Comparison of ENCODE assay signal across 18 cellular contexts in genomic region chr17:58913971-58914769, GRCh38.
DNase-seq lines count a peak whose midpoint lies in the region; ATAC-seq, FAIRE-seq and TF ChIP-seq lines count a peak whose summit lies in the region.
"Had no signal": no experiment of that assay in that cellular context is flagged by ENCODE, and none has a peak within 500 bp of the region (broad histone marks: within the 10 kb centered on the region; RNA-seq: fewer than 3 reads in every experiment).

No MANE protein-coding gene starts in this region.

- in situ Hi-C loops in IMR-90 (cut with MboI; ENCODE audit: low sequenced_read_pairs): no loop called here
- in situ Hi-C loops in HepG2 (cut with HindIII; ENCODE audit: extremely low pct_ligation_motif_present, low pct_unique_long_range_greater_than_20kb): no loop called here

- no peak overlapping the region for H3K14ac ChIP-seq in IMR-90 (replicated peaks; ENCODE audit: low read depth, low read length)

- H3K18ac ChIP-seq in IMR-90 (ENCODE audit: low read depth, low read length): no peak overlapping the region

- H3K56ac ChIP-seq in IMR-90 (ENCODE audit: extremely low read depth, insufficient read depth, low read length): no peak overlapping the region

- dilution Hi-C loops in IMR-90 (cut with HindIII; ENCODE audit: low sequenced_read_pairs, unreplicated experiment): no loop called here

- H3K9ac ChIP-seq in IMR-90 (ENCODE audit: low read depth, low read length) (no peak overlapping the region), HepG2 (ENCODE audit: insufficient read depth, low read depth, low read length) (no peak overlapping the region), endodermal cell (ENCODE audit: extremely low read depth, low read length, poor library complexity, severe bottlenecking) (no peak overlapping the region)
- H3K9ac ChIP-seq: KMS-11 had no signal

- TF ChIP-seq EP300 in HepG2 (IDR thresholded peaks at IDR 0.05; ENCODE audit: low read depth in 2 of 2, low read length in 2 of 2) (no peak), HepG2 (CRISPR knock-in tag; IDR thresholded peaks at IDR 0.05; ENCODE audit: borderline replicate concordance) (no peak)

- no peaks in the 10 kb centered on the region for H3K4me1 ChIP-seq in IMR-90 (ENCODE audit: control insufficient read depth, insufficient read depth, low read length)
- H3K4me1 ChIP-seq in HepG2 (ENCODE audit: insufficient read depth, low read length): no peaks in the 10 kb centered on the region
- no peaks in the 10 kb centered on the region for H3K4me1 ChIP-seq in endodermal cell (ENCODE audit: control insufficient read depth, insufficient read depth, low read length)
- H3K4me1 ChIP-seq: body of pancreas had no signal

- no peak overlapping the region for H3K4ac ChIP-seq in IMR-90 (ENCODE audit: low read depth, low read length)

- H2BK120ac ChIP-seq in IMR-90 (ENCODE audit: low read depth, low read length): no peak overlapping the region

- WGBS in IMR-90 (ENCODE audit: extremely low coverage in 2 of 2, insufficient read length in 1 of 2), 2 experiments: no CpG with 5 or more reads among the region's 2 CpGs
- WGBS in HepG2 (ENCODE audit: low lambda C conversion rate): 2% methylated on average over 2 of the region's 2 CpGs
- WGBS in endodermal cell (ENCODE audit: insufficient coverage in 1 of 2, insufficient read length in 1 of 2), 2 experiments: 88% methylated on average over 1 of the region's 2 CpGs

- H3K27ac Mint-ChIP-seq in chondrocyte (ENCODE audit: unreplicated experiment): peak overlapping the region; percentile 50
- no peak overlapping the region for H3K27ac Mint-ChIP-seq in endodermal cell
- no peak overlapping the region for H3K27ac Mint-ChIP-seq in natural killer cell treated with Interleukin-12 subunit alpha and Interleukin-12 subunit beta and Interleukin-15 and Interleukin-18, amount 100 ng/mL, for 72 hours
- H3K27ac Mint-ChIP-seq: activated CD8-positive, alpha-beta memory T cell treated with anti-CD3 and anti-CD28 coated beads, Interleukin-2, amount 10 ng/mL, durations not matched to agents 7 days and 5 days; CD14-positive monocyte; stimulated activated effector memory CD8-positive, alpha-beta T cell treated with anti-CD3 and anti-CD28 coated beads, Interleukin-12 subunit alpha, Interleukin-12 subunit beta, amount 100 ng/mL, for 72 hours had no signal

- H4K5ac ChIP-seq in IMR-90 (ENCODE audit: low read depth, low read length): no peak overlapping the region

- peaks cover 22% of the 10 kb centered on the region for H3K9me3 Mint-ChIP-seq in chondrocyte (ENCODE audit: low read depth)
- H3K9me3 Mint-ChIP-seq in endodermal cell: peaks cover 23% of the 10 kb centered on the region
- H3K9me3 Mint-ChIP-seq in natural killer cell treated with Interleukin-12 subunit alpha and Interleukin-12 subunit beta and Interleukin-15 and Interleukin-18, amount 100 ng/mL, for 72 hours: peaks cover 2% of the 10 kb centered on the region

- no peak overlapping the region for H2BK5ac ChIP-seq in IMR-90 (ENCODE audit: low read depth, low read length, poor library complexity, severe bottlenecking)

- no peaks in the 10 kb centered on the region for H3K79me1 ChIP-seq in IMR-90 (ENCODE audit: low read depth in 1 of 2, low read length in 2 of 2)

- peaks cover 5% of the 10 kb centered on the region for H3K36me3 Mint-ChIP-seq in chondrocyte (ENCODE audit: low read depth)
- peaks cover 2% of the 10 kb centered on the region for H3K36me3 Mint-ChIP-seq in endodermal cell (ENCODE audit: low read depth)
- H3K36me3 Mint-ChIP-seq in natural killer cell treated with Interleukin-12 subunit alpha and Interleukin-12 subunit beta and Interleukin-15 and Interleukin-18, amount 100 ng/mL, for 72 hours: no peaks in the 10 kb centered on the region
- H3K36me3 Mint-ChIP-seq: CD14-positive monocyte; stimulated activated effector memory CD8-positive, alpha-beta T cell treated with anti-CD3 and anti-CD28 coated beads, Interleukin-12 subunit alpha, Interleukin-12 subunit beta, amount 100 ng/mL, for 72 hours had no signal

- H2AK9ac ChIP-seq in IMR-90 (replicated peaks; ENCODE audit: low read depth, low read length, poor library complexity): no peak overlapping the region

- H3K36me3 ChIP-seq in IMR-90 (ENCODE audit: control insufficient read depth, insufficient read depth, low read length) (no peaks in the 10 kb centered on the region), HepG2 (replicated peaks in 1 of 2; ENCODE audit: control insufficient read depth in 1 of 2, insufficient read depth in 2 of 2, low read length in 2 of 2) (no peaks in the 10 kb centered on the region), endodermal cell (ENCODE audit: control insufficient read depth, insufficient read depth, low read length) (no peaks in the 10 kb centered on the region)

- no peaks in the 10 kb centered on the region for H3K27me3 ChIP-seq in IMR-90 (ENCODE audit: control insufficient read depth, insufficient read depth, low read length)
- no peaks in the 10 kb centered on the region for H3K27me3 ChIP-seq in HepG2 (ENCODE audit: control insufficient read depth in 1 of 2, insufficient read depth in 2 of 2, low read length in 2 of 2)
- no peaks in the 10 kb centered on the region for H3K27me3 ChIP-seq in endodermal cell (ENCODE audit: control insufficient read depth, insufficient read depth, low read length, poor library complexity, severe bottlenecking)
- H3K27me3 ChIP-seq: body of pancreas had no signal

- no peak for TF ChIP-seq RAD21 in IMR-90 (IDR thresholded peaks at IDR 0.05; ENCODE audit: low read length)
- TF ChIP-seq RAD21 in HepG2 (CRISPR knock-in tag; IDR thresholded peaks at IDR 0.05): no peak

- H4K20me1 ChIP-seq in IMR-90 (ENCODE audit: insufficient read depth, low read length) (no peaks in the 10 kb centered on the region), HepG2 (ENCODE audit: insufficient read depth, low read length) (no peaks in the 10 kb centered on the region)

- peak; percentile 40; the same call in 1 of the 2 replicates for ATAC-seq in IMR-90 (ENCODE audit: low read depth)
- ATAC-seq in HepG2: no peak
- no peak for ATAC-seq in natural killer cell treated with Interleukin-12 subunit alpha and Interleukin-12 subunit beta and Interleukin-15 and Interleukin-18, amount 100 ng/mL, for 72 hours
- ATAC-seq: activated CD8-positive, alpha-beta memory T cell treated with anti-CD3 and anti-CD28 coated beads, Interleukin-2, amount 10 ng/mL, durations not matched to agents 7 days and 5 days; body of pancreas; stimulated activated effector memory CD8-positive, alpha-beta T cell treated with anti-CD3 and anti-CD28 coated beads, Interleukin-12 subunit alpha, Interleukin-12 subunit beta, amount 100 ng/mL, for 72 hours had no signal

- no peak for TF ChIP-seq CTCF in AG10803 (conservative IDR thresholded peaks at IDR 0.05; ENCODE audit: low read length)
- no peak for TF ChIP-seq CTCF in IMR-90 (conservative IDR thresholded peaks at IDR 0.05; ENCODE audit: low read depth, low read length)
- no peak for TF ChIP-seq CTCF in chondrocyte (IDR thresholded peaks at IDR 0.05)
- TF ChIP-seq CTCF in HepG2 (CRISPR knock-in tag; IDR thresholded peaks at IDR 0.05): no peak
- no peak for TF ChIP-seq CTCF in endodermal cell (conservative IDR thresholded peaks at IDR 0.05)

- intact Hi-C loops in IMR-90 (cut with micrococcal nuclease): no loop called here
- intact Hi-C loops in HepG2 (cut with micrococcal nuclease; ENCODE audit: unreplicated experiment): no loop called here

- H3K23ac ChIP-seq in IMR-90 (ENCODE audit: low read depth, low read length): no peak overlapping the region

- no peak overlapping the region for H4K91ac ChIP-seq in IMR-90 (ENCODE audit: insufficient read depth, low read depth, low read length)

- POLR2A ChIA-PET in IMR-90 (lab: Charles Lee; ENCODE audit: unreplicated experiment): no interaction called here
- POLR2A ChIA-PET in HepG2 (lab: Yijun Ruan, JAX): no interaction called here

- H3K27me3 Mint-ChIP-seq in chondrocyte (ENCODE audit: low read depth) (no peaks in the 10 kb centered on the region), endodermal cell (ENCODE audit: insufficient read depth) (no peaks in the 10 kb centered on the region)
- H3K27me3 Mint-ChIP-seq in natural killer cell treated with Interleukin-12 subunit alpha and Interleukin-12 subunit beta and Interleukin-15 and Interleukin-18, amount 100 ng/mL, for 72 hours: peaks cover 5 to 22% of the 10 kb centered on the region in 2 donors

- no peak overlapping the region for H2AK5ac ChIP-seq in IMR-90 (ENCODE audit: low read depth, low read length)

- H2AFZ ChIP-seq in IMR-90 (replicated peaks; ENCODE audit: low read length, poor library complexity) (no peak overlapping the region), HepG2 (ENCODE audit: low read length) (no peak overlapping the region)

- H3K4me2 ChIP-seq in IMR-90 (ENCODE audit: low read depth, low read length) (no peak overlapping the region), HepG2 (ENCODE audit: low read depth, low read length) (no peak overlapping the region)
- H3K4me2 ChIP-seq: KMS-11 had no signal

- H3K9me3 ChIP-seq in IMR-90 (ENCODE audit: control insufficient read depth, insufficient read depth, low read length): peaks cover 11% of the 10 kb centered on the region
- H3K9me3 ChIP-seq in HepG2 (ENCODE audit: low read length): peaks cover 30% of the 10 kb centered on the region
- peaks cover 29% of the 10 kb centered on the region for H3K9me3 ChIP-seq in endodermal cell (ENCODE audit: control insufficient read depth, low read length)

- BruUV-seq in IMR-90 (replicated peaks; lab: Mats Ljungman, UMichigan) (no TSS peak), HepG2 (replicated peaks; lab: Mats Ljungman, UMichigan) (no TSS peak)

- H2BK20ac ChIP-seq in IMR-90 (ENCODE audit: low read depth, low read length): no peak overlapping the region

- no peak overlapping the region for H3K27ac ChIP-seq in IMR-90 (ENCODE audit: insufficient read depth, low read length)
- H3K27ac ChIP-seq in HepG2 (ENCODE audit: extremely low read length, insufficient read depth, low read length): no peak overlapping the region
- H3K27ac ChIP-seq in endodermal cell (ENCODE audit: low read depth, low read length): no peak overlapping the region
- H3K27ac ChIP-seq: body of pancreas, KMS-11 had no signal

- no peak overlapping the region for H3K4me3 ChIP-seq in AG10803 (ENCODE audit: low read length)
- H3K4me3 ChIP-seq in IMR-90 (ENCODE audit: insufficient read depth, low read depth, low read length): no peak overlapping the region
- H3K4me3 ChIP-seq in HepG2 (replicated peaks in 1 of 3; ENCODE audit: insufficient read depth in 1 of 3, low read depth in 2 of 3, low read length in 3 of 3): no peak overlapping the region
- no peak overlapping the region for H3K4me3 ChIP-seq in endodermal cell (ENCODE audit: low read length)
- H3K4me3 ChIP-seq: body of pancreas had no signal

- H3K79me2 ChIP-seq in HepG2 (ENCODE audit: insufficient read depth, low read length): no peaks in the 10 kb centered on the region

- peaks cover 18% of the 10 kb centered on the region for H3K4me1 Mint-ChIP-seq in chondrocyte (ENCODE audit: low read depth)
- H3K4me1 Mint-ChIP-seq in endodermal cell: peaks cover 7% of the 10 kb centered on the region
- no peaks in the 10 kb centered on the region for H3K4me1 Mint-ChIP-seq in natural killer cell treated with Interleukin-12 subunit alpha and Interleukin-12 subunit beta and Interleukin-15 and Interleukin-18, amount 100 ng/mL, for 72 hours (ENCODE audit: low read depth in 2 of 2)
- H3K4me1 Mint-ChIP-seq: activated CD8-positive, alpha-beta memory T cell treated with anti-CD3 and anti-CD28 coated beads, Interleukin-2, amount 10 ng/mL, durations not matched to agents 7 days and 5 days; stimulated activated effector memory CD8-positive, alpha-beta T cell treated with anti-CD3 and anti-CD28 coated beads, Interleukin-12 subunit alpha, Interleukin-12 subunit beta, amount 100 ng/mL, for 72 hours had no signal

- no peak for FAIRE-seq in HepG2 (lab: Jason Lieb, UNC)
- FAIRE-seq: kidney had no signal

- H2BK15ac ChIP-seq in IMR-90 (ENCODE audit: low read depth, low read length): no peak overlapping the region

- H3K4me3 Mint-ChIP-seq in chondrocyte (ENCODE audit: unreplicated experiment) (no peak overlapping the region), endodermal cell (no peak overlapping the region)
- no peak overlapping the region for H3K4me3 Mint-ChIP-seq in natural killer cell treated with Interleukin-12 subunit alpha and Interleukin-12 subunit beta and Interleukin-15 and Interleukin-18, amount 100 ng/mL, for 72 hours
- H3K4me3 Mint-ChIP-seq: activated CD8-positive, alpha-beta memory T cell treated with anti-CD3 and anti-CD28 coated beads, Interleukin-2, amount 10 ng/mL, durations not matched to agents 7 days and 5 days; CD14-positive monocyte; stimulated activated effector memory CD8-positive, alpha-beta T cell treated with anti-CD3 and anti-CD28 coated beads, Interleukin-12 subunit alpha, Interleukin-12 subunit beta, amount 100 ng/mL, for 72 hours had no signal

- DNase-seq in AG10803 (ENCODE audit: low read depth) (peak; percentile 63), IMR-90 (peak; percentile 51), chondrocyte (ENCODE audit: low spot score) (no peak), HepG2 (ENCODE audit: low spot score) (no peak), midbrain (lab: John Stamatoyannopoulos, UW) (no peak), endodermal cell (no peak), GF-D8 (lab: John Stamatoyannopoulos, UW) (no peak)
- DNase-seq in natural killer cell treated with Interleukin-12 subunit alpha and Interleukin-12 subunit beta and Interleukin-15 and Interleukin-18, amount 100 ng/mL, for 72 hours (ENCODE audit: low spot score): no peak
- DNase-seq: activated CD4-positive, CD25-positive, alpha-beta regulatory T cell; activated CD8-positive, alpha-beta memory T cell treated with anti-CD3 and anti-CD28 coated beads, Interleukin-2, amount 10 ng/mL, durations not matched to agents 7 days and 5 days; body of pancreas; glutamatergic neuron; kidney; NCI-H1694; NCI-H526 treated with DMSO at 0.1 percent for 48 hours had no signal

- H4K8ac ChIP-seq in IMR-90 (ENCODE audit: low read depth in 2 of 2, low read length in 2 of 2): no peak overlapping the region

- CTCF ChIA-PET in IMR-90 (lab: Yijun Ruan, JAX) (no interaction called here), HepG2 (lab: Yijun Ruan, JAX; ENCODE audit: low intra/inter-chr PET ratio, low total read pairs) (no interaction called here)

- no peak for TF ChIP-seq POLR2A in IMR-90 (IDR thresholded peaks at IDR 0.05; ENCODE audit: low read depth, low read length)
- TF ChIP-seq POLR2A in HepG2 (IDR thresholded peaks at IDR 0.05; ENCODE audit: insufficient read depth in 1 of 2, low read depth in 2 of 2, low read length in 2 of 2): no peak

- no peaks in the 10 kb centered on the region for H3K9me1 ChIP-seq in IMR-90 (ENCODE audit: insufficient read depth, low read length)

Comparison
In these comparisons a context has a peak if more than half of its experiments do, and no peak if none do; other contexts are left out.
1. DNase-seq: peak in AG10803 (single experiment) and IMR-90 (single experiment); none in chondrocyte (single experiment), HepG2 (single experiment), midbrain (single experiment), endodermal cell (single experiment), GF-D8 (single experiment) and natural killer cell treated with Interleukin-12 subunit alpha and Interleukin-12 subunit beta and Interleukin-15 and Interleukin-18, amount 100 ng/mL, for 72 hours (single experiment).